ENCODE assay signal across 21 cellular contexts in genomic region chr14:34258318-34258717, GRCh38.
DNase-seq lines count a peak whose midpoint lies in the region; ATAC-seq and TF ChIP-seq lines count a peak whose summit lies in the region.
"Had no signal": no experiment of that assay in that cellular context is flagged by ENCODE, and none has a peak within 500 bp of the region (broad histone marks: within the 10 kb centered on the region; RNA-seq: fewer than 3 reads in every experiment).

No MANE protein-coding gene starts in this region.

- H3K9me3 ChIP-seq in mammary epithelial cell (replicated peaks; ENCODE audit: insufficient read depth, low read length) (no peaks in the 10 kb centered on the region), uterus (no peaks in the 10 kb centered on the region)
- H3K9me3 ChIP-seq: upper lobe of left lung had no signal

- no peaks in the 10 kb centered on the region for H4K20me1 ChIP-seq in mammary epithelial cell (ENCODE audit: insufficient read depth, low read length)

- H3K4me1 Mint-ChIP-seq in endothelial cell (ENCODE audit: unreplicated experiment) = no peaks in the 10 kb centered on the region
- H3K4me1 Mint-ChIP-seq: activated naive CD4-positive, alpha-beta T cell treated with anti-CD3 and anti-CD28 coated beads, Interleukin-2, amount 50 U/mL, for 24 hours; CD4-positive, CD25-positive, alpha-beta regulatory T cell; IgD-negative memory B cell; memory B cell had no signal

- H3K36me3 ChIP-seq in mammary epithelial cell (ENCODE audit: insufficient read depth, low read length) = no peaks in the 10 kb centered on the region
- H3K36me3 ChIP-seq in uterus = no peaks in the 10 kb centered on the region
- H3K36me3 ChIP-seq: cardiac muscle cell, upper lobe of left lung had no signal

- H3K27me3 Mint-ChIP-seq in endothelial cell (ENCODE audit: unreplicated experiment) = no peaks in the 10 kb centered on the region

- no peak overlapping the region for H3K27ac ChIP-seq in mammary epithelial cell (ENCODE audit: insufficient read depth, low read depth, low read length)
- peak overlapping the region; percentile 40 to 62 for H3K27ac ChIP-seq in uterus
- H3K27ac ChIP-seq: cardiac muscle cell, upper lobe of left lung had no signal

- H3K4me1 ChIP-seq in mammary epithelial cell (ENCODE audit: insufficient read depth, low read length) = peaks cover 2% of the 10 kb centered on the region
- H3K4me1 ChIP-seq in uterus = no peaks in the 10 kb centered on the region
- H3K4me1 ChIP-seq: upper lobe of left lung had no signal

- no peaks in the 10 kb centered on the region for H3K9me3 Mint-ChIP-seq in endothelial cell (ENCODE audit: unreplicated experiment)
- H3K9me3 Mint-ChIP-seq: activated naive CD4-positive, alpha-beta T cell treated with anti-CD3 and anti-CD28 coated beads, Interleukin-2, amount 50 U/mL, for 24 hours; IgD-negative memory B cell; memory B cell; nephron had no signal

- no peak overlapping the region for H3K4me3 Mint-ChIP-seq in endothelial cell (ENCODE audit: unreplicated experiment)
- H3K4me3 Mint-ChIP-seq: activated naive CD4-positive, alpha-beta T cell treated with anti-CD3 and anti-CD28 coated beads, Interleukin-2, amount 50 U/mL, for 24 hours; CD4-positive, CD25-positive, alpha-beta regulatory T cell; IgD-negative memory B cell; memory B cell; nephron had no signal

- CTCF ChIA-PET in mammary epithelial cell (lab: Charles Lee; ENCODE audit: low non-redundant PET) = no interaction called here

- H3K4me2 ChIP-seq in mammary epithelial cell (ENCODE audit: insufficient read depth, low read depth, low read length) = no peak overlapping the region

- dilution Hi-C loops in mammary epithelial cell (cut with HindIII; ENCODE audit: low sequenced_read_pairs) = no loop called here

- H3K79me2 ChIP-seq in mammary epithelial cell (ENCODE audit: insufficient read depth, low read length) = no peaks in the 10 kb centered on the region

- no peak overlapping the region for H3K27ac Mint-ChIP-seq in endothelial cell (ENCODE audit: unreplicated experiment)
- H3K27ac Mint-ChIP-seq: activated naive CD4-positive, alpha-beta T cell treated with anti-CD3 and anti-CD28 coated beads, Interleukin-2, amount 50 U/mL, for 24 hours; CD4-positive, CD25-positive, alpha-beta regulatory T cell; IgD-negative memory B cell; memory B cell; nephron; progenitor cell of endocrine pancreas had no signal

- TF ChIP-seq CTCF in mammary epithelial cell (conservative IDR thresholded peaks at IDR 0.05 in 1 of 2, IDR thresholded peaks at IDR 0.05 in 1 of 2; ENCODE audit: extremely low read depth in 1 of 2, insufficient read depth in 1 of 2, low read depth in 1 of 2, low read length in 2 of 2) = no peak
- no peak for TF ChIP-seq CTCF in uterus (IDR thresholded peaks at IDR 0.05)
- no peak for TF ChIP-seq CTCF in endothelial cell (IDR thresholded peaks at IDR 0.05; ENCODE audit: unreplicated experiment)

- DNase-seq in Right ventricle myocardium superior (no peak), cardiac septum (ENCODE audit: low spot score) (no peak), mammary epithelial cell (peak; percentile 77), iris pigment epithelial cell (ENCODE audit: low read depth) (peak; percentile 70), uterus (peak; percentile 36 to 48), endothelial cell (ENCODE audit: low spot score) (no peak), NCI-H128 (lab: John Stamatoyannopoulos, UW; ENCODE audit: unreplicated experiment) (no peak), germinal center (ENCODE audit: low spot score) (no peak)
- DNase-seq: activated T-cell treated with anti-CD3 and anti-CD28 coated beads, Interleukin-2, amount 50 U/mL, for 1 hour; CD4-positive, CD25-positive, alpha-beta regulatory T cell; DMS79; effector memory CD4-positive, alpha-beta T cell; MV-4-11; stimulated activated naive CD8-positive, alpha-beta T cell treated with anti-CD3 and anti-CD28 coated beads, Interleukin-15, Interleukin-2, amounts not matched to agents 100 U/mL and 50 U/mL, for 24 hours; upper lobe of left lung had no signal

- H2AFZ ChIP-seq in mammary epithelial cell (ENCODE audit: low read depth, low read length) = no peak overlapping the region

- no peaks in the 10 kb centered on the region for H3K27me3 ChIP-seq in mammary epithelial cell (ENCODE audit: insufficient read depth, low read length)
- H3K27me3 ChIP-seq in uterus = no peaks in the 10 kb centered on the region
- H3K27me3 ChIP-seq: cardiac muscle cell, upper lobe of left lung had no signal

- no peak for TF ChIP-seq POLR2A in uterus (IDR thresholded peaks at IDR 0.05)

- BruUV-seq in mammary epithelial cell (replicated peaks; lab: Mats Ljungman, UMichigan) = no TSS peak

- in situ Hi-C loops in mammary epithelial cell (cut with MboI; ENCODE audit: low sequenced_read_pairs in 2 of 2) = no loop called here

- H3K9ac ChIP-seq in mammary epithelial cell (ENCODE audit: insufficient read depth, low read length) = no peak overlapping the region

- H3K4me3 ChIP-seq in mammary epithelial cell (replicated peaks in 1 of 3; ENCODE audit: insufficient read depth in 1 of 3, low read depth in 2 of 3, low read length in 3 of 3) (no peak overlapping the region), uterus (no peak overlapping the region)
- H3K4me3 ChIP-seq: cardiac muscle cell, upper lobe of left lung had no signal

- 13% methylated on average over 1 of the region's 1 CpG for WGBS in mammary epithelial cell (ENCODE audit: low coverage, missing lambda C conversion rate)

- peak; percentile 93 for ATAC-seq in Right ventricle myocardium superior (ENCODE audit: poor library complexity)
- ATAC-seq: stimulated activated naive CD8-positive, alpha-beta T cell treated with anti-CD3 and anti-CD28 coated beads, Interleukin-15, Interleukin-2, amounts not matched to agents 100 U/mL and 50 U/mL, for 24 hours had no signal

- H3K36me3 Mint-ChIP-seq in endothelial cell (ENCODE audit: low read depth, unreplicated experiment) = no peaks in the 10 kb centered on the region
- H3K36me3 Mint-ChIP-seq: activated naive CD4-positive, alpha-beta T cell treated with anti-CD3 and anti-CD28 coated beads, Interleukin-2, amount 50 U/mL, for 24 hours; CD4-positive, CD25-positive, alpha-beta regulatory T cell; IgD-negative memory B cell; memory B cell had no signal

- intact Hi-C loops in Right ventricle myocardium superior (cut with DNase I) (no loop called here), cardiac septum (cut with DNase I) (no loop called here), mammary epithelial cell (cut with micrococcal nuclease) (no loop called here), uterus (cut with DNase I; ENCODE audit: low total_unique reads) (no loop called here)

Comparison
In these comparisons a context has a peak if more than half of its experiments do, and no peak if none do; other contexts are left out.
1. DNase-seq: peak in mammary epithelial cell (single experiment), iris pigment epithelial cell (single experiment) and uterus (2 of 2); none in Right ventricle myocardium superior (single experiment), cardiac septum (single experiment), endothelial cell (single experiment), NCI-H128 (single experiment) and germinal center (single experiment).